ENCODE assay signal across 8 cellular contexts in the genomic region with DNA sequence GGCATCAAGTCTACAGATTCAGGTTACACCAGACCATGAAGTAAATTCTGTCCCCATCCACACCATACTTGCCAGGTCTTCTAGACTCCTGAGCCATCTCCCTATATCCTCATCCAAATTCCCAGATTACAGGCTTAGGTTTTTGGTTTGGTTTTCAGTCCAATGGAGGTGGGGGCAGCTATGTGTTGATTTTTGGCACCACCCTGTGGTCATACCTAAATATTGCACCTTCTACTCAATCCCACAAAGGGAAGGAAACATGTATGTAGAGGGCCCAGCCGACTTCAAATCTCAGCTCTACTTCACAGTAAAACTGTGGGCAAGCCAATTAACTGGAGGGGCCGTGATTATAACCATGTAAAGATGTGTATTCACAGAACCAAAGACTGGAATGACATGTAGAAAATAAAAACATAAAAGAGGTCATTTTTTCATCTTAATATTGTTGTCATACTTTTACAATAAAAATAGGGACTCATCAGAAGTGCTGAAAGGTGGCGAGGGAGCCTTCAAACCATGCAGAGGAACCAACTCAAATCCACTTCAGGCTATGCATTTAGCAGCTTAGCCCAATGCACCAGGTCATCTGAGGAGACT. TPM values are rescaled to one million over a fixed set of nuclear protein-coding genes. Genes with fewer than 3 reads are reported as not detected.
DNase-seq lines count a peak whose midpoint lies in the region; ATAC-seq, FAIRE-seq and TF ChIP-seq lines count a peak whose summit lies in the region.

No MANE protein-coding gene starts in this region.

- H2AFZ ChIP-seq in SK-N-SH (ENCODE audit: low read depth) (no peak overlapping the region), endothelial cell of umbilical vein (ENCODE audit: low read depth, low read length) (no peak overlapping the region)

- 38% methylated on average over 3 of the region's 3 CpGs for WGBS in SK-N-SH (ENCODE audit: low lambda C conversion rate)

- no peaks in the 10 kb centered on the region for H3K27me3 ChIP-seq in SK-N-SH (ENCODE audit: insufficient read depth)
- H3K27me3 ChIP-seq in endothelial cell of umbilical vein (ENCODE audit: control insufficient read depth in 2 of 2, insufficient read depth in 2 of 2, low read length in 2 of 2): no peaks in the 10 kb centered on the region

- peaks cover 7% of the 10 kb centered on the region for H3F3A ChIP-seq in SK-N-SH (replicated peaks; ENCODE audit: insufficient read depth)

- FAIRE-seq in endothelial cell of umbilical vein (lab: Jason Lieb, UNC): peak; percentile 88

- TF ChIP-seq EP300 in SK-N-SH (IDR thresholded peaks at IDR 0.05; ENCODE audit: borderline replicate concordance in 1 of 2, low read depth in 1 of 2, low read length in 1 of 2): no peak

- H3K9me2 ChIP-seq in SK-N-SH: no peaks in the 10 kb centered on the region

- intact Hi-C loops in endothelial cell of umbilical vein (cut with micrococcal nuclease): loop anchor here (1.0 to 10.0 kb wide), 3 partner anchors 112 to 964 kb away; no protein-coding TSS in a partner anchor

- H3K4me2 ChIP-seq in SK-N-SH (no peak overlapping the region), endothelial cell of umbilical vein (ENCODE audit: insufficient read depth, low read length) (no peak overlapping the region)

- ATAC-seq in GM19035 (IDR thresholded peaks at IDR 0.05; ENCODE audit: unreplicated experiment) (no peak), GM18511 (IDR thresholded peaks at IDR 0.05; ENCODE audit: unreplicated experiment) (no peak)

- TF ChIP-seq RAD21 in SK-N-SH (IDR thresholded peaks at IDR 0.05; ENCODE audit: low read length): peak; percentile 87

- H3K4me1 ChIP-seq in SK-N-SH (ENCODE audit: control insufficient read depth in 1 of 2, insufficient read depth in 2 of 2, low read depth in 1 of 2, low read length in 1 of 2): no peaks in the 10 kb centered on the region; a peak in 1 of 4 replicates
- H3K4me1 ChIP-seq in endothelial cell of umbilical vein (ENCODE audit: control insufficient read depth, extremely low read depth, insufficient read depth, low read length): no peaks in the 10 kb centered on the region

- peak; percentile 9 to 27 for DNase-seq in stimulated activated CD4-positive, alpha-beta T cell treated with anti-CD3 and anti-CD28 coated beads, Interleukin-2, amount 100 ng/mL, for 24 hours
- DNase-seq in stimulated activated CD4-positive, alpha-beta T cell treated with anti-CD3 and anti-CD28 coated beads, Interleukin-12 subunit alpha, Interleukin-12 subunit beta, amount 100 ng/mL, for 4 hours: no peak
- DNase-seq in HPDE6-E6E7 (ENCODE audit: extremely low spot score) (peak; percentile 50), SK-N-SH (peak; percentile 67), endothelial cell of umbilical vein (ENCODE audit: low read depth, low spot score) (peak; percentile 62), mucosa of gallbladder (ENCODE audit: low spot score) (peak; percentile 30)

- H3K9me1 ChIP-seq in endothelial cell of umbilical vein (replicated peaks; ENCODE audit: control insufficient read depth, extremely low read depth, insufficient read depth, low read length): no peaks in the 10 kb centered on the region

- H3K4me3 ChIP-seq in SK-N-SH (ENCODE audit: low read depth in 2 of 2, low read length in 1 of 2) (no peak overlapping the region; a peak in 1 of 4 replicates), endothelial cell of umbilical vein (replicated peaks in 1 of 3; ENCODE audit: insufficient read depth in 1 of 3, low read depth in 1 of 3, low read length in 3 of 3) (no peak overlapping the region)

- H3K9ac ChIP-seq in SK-N-SH (no peak overlapping the region), endothelial cell of umbilical vein (replicated peaks; ENCODE audit: extremely low read depth, insufficient read depth, low read length) (no peak overlapping the region)

- H3K36me3 ChIP-seq in SK-N-SH (replicated peaks in 1 of 2; ENCODE audit: control insufficient read depth in 1 of 2, insufficient read depth in 2 of 2, low read length in 1 of 2) (peaks cover 22 to 74% of the 10 kb centered on the region in 2 experiments), endothelial cell of umbilical vein (ENCODE audit: control insufficient read depth in 2 of 2, extremely low read depth in 1 of 2, insufficient read depth in 2 of 2, low read length in 2 of 2) (peaks cover 24 to 45% of the 10 kb centered on the region in 2 experiments)

- dilution Hi-C loops in endothelial cell of umbilical vein (cut with MboI; ENCODE audit: extremely low pct_ligation_motif_present, low sequenced_read_pairs): no loop called here

- no TSS peak for BruUV-seq in endothelial cell of umbilical vein (replicated peaks; lab: Mats Ljungman, UMichigan)

- H4K20me1 ChIP-seq in SK-N-SH (ENCODE audit: insufficient read depth) (peaks cover 6% of the 10 kb centered on the region), endothelial cell of umbilical vein (replicated peaks; ENCODE audit: control insufficient read depth, extremely low read depth, insufficient read depth, low read length) (no peaks in the 10 kb centered on the region)

- H3K9me3 ChIP-seq in SK-N-SH: no peaks in the 10 kb centered on the region
- no peaks in the 10 kb centered on the region for H3K9me3 ChIP-seq in endothelial cell of umbilical vein (replicated peaks; ENCODE audit: control insufficient read depth, insufficient read depth, low read length)

- CTCF ChIA-PET in SK-N-SH (lab: Yijun Ruan, JAX) (interaction anchor here (0.6 to 15.9 kb wide), 38 partner anchors 9 to 1038 kb away, joined by 3 to 425 read pairs (median 4); partner anchors contain the start of gene ERCC6), endothelial cell of umbilical vein (lab: Charles Lee) (interaction anchor here (0.6 to 7.6 kb wide), 23 partner anchors 8 to 1137 kb away, joined by 3 to 102 read pairs (median 5); partner anchors contain the start of gene ERCC6)

- TF ChIP-seq CTCF in SK-N-SH (IDR thresholded peaks at IDR 0.05) (peak; percentile 77), endothelial cell of umbilical vein (IDR thresholded peaks at IDR 0.05; ENCODE audit: extremely low read depth in 1 of 2, insufficient read depth in 1 of 2, low read depth in 1 of 2, low read length in 2 of 2) (peak; percentile 42 to 59)

- H3K27ac ChIP-seq in SK-N-SH (ENCODE audit: low read depth in 2 of 2, low read length in 1 of 2) (no peak overlapping the region), endothelial cell of umbilical vein (ENCODE audit: insufficient read depth, low read depth, low read length) (no peak overlapping the region)

- H3K79me2 ChIP-seq in SK-N-SH (ENCODE audit: insufficient read depth): 0 out of 2 replicates have a peak, but pooled peaks cover 3% of the 10 kb centered on the region
- peaks cover 93% of the 10 kb centered on the region for H3K79me2 ChIP-seq in endothelial cell of umbilical vein (ENCODE audit: control insufficient read depth, insufficient read depth, low read length)

- no peak for TF ChIP-seq POLR2A in endothelial cell of umbilical vein (IDR thresholded peaks at IDR 0.05; ENCODE audit: low read depth, low read length)

- POLR2A ChIA-PET in SK-N-SH (lab: Yijun Ruan, JAX) (interaction anchor here (1.1 kb wide), 1 partner anchor 10 kb away, joined by 3 read pairs; no protein-coding TSS in a partner anchor), endothelial cell of umbilical vein (lab: Charles Lee) (interaction anchor here (1.5 kb wide), 1 partner anchor 20 kb away, joined by 3 read pairs; the partner anchor contains the start of gene ERCC6)

TF ChIP-seq in SK-N-SH, 30 proteins besides CTCF, POLR2A, EP300 and RAD21:
- TF ChIP-seq SMC3 (IDR thresholded peaks at IDR 0.05; ENCODE audit: low read depth, low read length) (peak; percentile 74), TCF12 (IDR thresholded peaks at IDR 0.05) (no peak)

TF ChIP-seq in endothelial cell of umbilical vein, 7 proteins besides CTCF, POLR2A, EP300 and RAD21:
- TF ChIP-seq POLR2AphosphoS5 (IDR thresholded peaks at IDR 0.05; ENCODE audit: insufficient read depth, low read depth, low read length): no peak
- no peak for TF ChIP-seq GATA2 (IDR thresholded peaks at IDR 0.05; ENCODE audit: insufficient read depth, insufficient read length, low read depth, low read length)

RNA-seq across cellular contexts. Expression of gene ERCC6, which starts 19.8 kb away (rescaled TPM):
- 4.5 and 6.2 TPM in 2 replicates for polyA plus RNA-seq in SK-N-SH (2012; rRNA removed)
- 5.3 and 5.4 TPM in 2 replicates for polyA plus RNA-seq in SK-N-SH (2012; cell fraction: cytosol; rRNA removed)
- polyA plus RNA-seq in SK-N-SH (2012; cell fraction: nucleus; rRNA removed): 7.9 and 12.0 TPM in 2 replicates
- 39.6 and 59.6 TPM in 2 replicates for total RNA-seq in endothelial cell of umbilical vein
- polyA plus RNA-seq in endothelial cell of umbilical vein: 15.3 and 15.9 TPM in 2 replicates
- polyA plus RNA-seq in endothelial cell of umbilical vein (2011; cell fraction: cytosol; rRNA removed): 14.8 and 16.1 TPM in 2 replicates
- polyA plus RNA-seq in endothelial cell of umbilical vein (2011; cell fraction: nucleus; rRNA removed): 42.1 and 44.4 TPM in 2 replicates
- polyA plus RNA-seq in endothelial cell of umbilical vein (2012): 33.2 and 44.5 TPM in 2 replicates
- 128 and 141 TPM in 2 replicates for polyA minus RNA-seq in endothelial cell of umbilical vein
- 19.8 TPM for polyA minus RNA-seq in endothelial cell of umbilical vein (2011; cell fraction: cytosol; rRNA and poly(A)+ RNA removed)
- 87.5 and 88.1 TPM in 2 replicates for polyA minus RNA-seq in endothelial cell of umbilical vein (2011; cell fraction: nucleus; rRNA and poly(A)+ RNA removed)
- 31.0 TPM for total RNA-seq in mucosa of gallbladder
